Comparison of ENCODE assay signal across 30 cellular contexts in the genomic region with DNA sequence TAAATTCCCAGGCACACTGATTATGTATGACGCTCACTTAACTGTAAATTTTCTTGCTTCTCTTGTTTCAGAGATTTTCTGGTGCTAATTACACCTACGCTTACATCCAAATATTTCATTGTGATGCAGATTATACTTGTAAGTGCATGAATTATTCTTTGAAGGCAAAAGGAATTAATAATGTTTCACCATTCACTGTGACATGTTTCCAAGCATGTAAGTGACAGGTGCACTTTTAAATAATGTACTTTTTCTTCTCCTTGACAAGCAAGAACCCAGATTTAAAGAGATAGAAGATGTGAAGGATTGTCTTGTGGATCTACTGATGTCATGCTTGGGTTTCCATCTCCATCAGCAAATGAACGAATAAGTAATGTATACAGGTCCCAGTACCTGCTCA. TPM values are rescaled to one million over a fixed set of nuclear protein-coding genes. Genes with fewer than 3 reads are reported as not detected.
"Had no signal": no experiment of that assay in that cellular context is flagged by ENCODE, and none has a peak within 500 bp of the region (broad histone marks: within the 10 kb centered on the region; RNA-seq: fewer than 3 reads in every experiment).

No MANE protein-coding gene starts in this region.

- H3K27me3 Mint-ChIP-seq: stimulated activated memory B cell treated with anti-CD40 and anti-IgM and Interleukin-4, amounts not matched to agents 10 μg/mL and 1 μg/mL and 100 μg/mL, for 72 hours; stimulated activated naive B cell treated with anti-CD40 and anti-IgM and Interleukin-4, amounts not matched to agents 10 μg/mL and 1 μg/mL and 100 μg/mL, for 72 hours; stimulated activated naive CD8-positive, alpha-beta T cell treated with anti-CD3 and anti-CD28 coated beads, Interleukin-15, amount 100 ng/mL, for 72 hours had no signal

- H3K36me3 ChIP-seq: stomach, suprapubic skin, thoracic aorta, thyroid gland, tibial artery, tibial nerve, transverse colon, upper lobe of left lung, upper lobe of right lung, uterus, vagina had no signal

- H3K27ac Mint-ChIP-seq: stimulated activated effector memory CD8-positive, alpha-beta T cell treated with anti-CD3 and anti-CD28 coated beads, Interleukin-12 subunit alpha, Interleukin-12 subunit beta, amount 100 ng/mL, for 72 hours; stimulated activated memory B cell treated with anti-CD40 and anti-IgM and Interleukin-4, amounts not matched to agents 10 μg/mL and 1 μg/mL and 100 μg/mL, for 72 hours; stimulated activated naive B cell treated with anti-CD40 and anti-IgM and Interleukin-4, amounts not matched to agents 10 μg/mL and 1 μg/mL and 100 μg/mL, for 72 hours; stimulated activated naive CD8-positive, alpha-beta T cell treated with anti-CD3 and anti-CD28 coated beads, Interleukin-15, amount 100 ng/mL, for 72 hours; stimulated activated naive CD8-positive, alpha-beta T cell treated with anti-CD3 and anti-CD28 coated beads, Interleukin-15, Interleukin-2, amounts not matched to agents 100 ng/mL and 50 ng/mL, for 24 hours; type B pancreatic cell had no signal

- DNase-seq: stimulated activated CD4-positive, alpha-beta T cell treated with anti-CD3 and anti-CD28 coated beads, Interleukin-2, amount 100 ng/mL, for 48 hours; stimulated activated CD4-positive, alpha-beta T cell treated with anti-CD3 and anti-CD28 coated beads, Interleukin-4, amount 100 ng/mL, for 1 hour; stimulated activated CD4-positive, alpha-beta T cell treated with anti-CD3 and anti-CD28 coated beads, Interleukin-4, amount 100 ng/mL, for 24 hours; stimulated activated CD4-positive, alpha-beta T cell treated with anti-CD3 and anti-CD28 coated beads, Interleukin-4, amount 100 ng/mL, for 4 hours; stimulated activated CD8-positive, alpha-beta memory T cell treated with anti-CD3 and anti-CD28 coated beads, Interleukin-4, amount 100 ng/mL, for 48 hours; stimulated activated naive B cell treated with anti-CD40 and anti-IgM and Interleukin-4, amounts not matched to agents 10 μg/mL and 1 μg/mL and 100 μg/mL, for 72 hours; stimulated activated naive CD4-positive, alpha-beta T cell; stimulated activated naive CD4-positive, alpha-beta T cell treated with Interleukin-2 at 50 U/mL for 16 hours; stimulated activated naive CD8-positive, alpha-beta T cell treated with anti-CD3 and anti-CD28 coated beads, Interleukin-15, amount 100 ng/mL, for 72 hours; stimulated activated naive CD8-positive, alpha-beta T cell treated with anti-CD3 and anti-CD28 coated beads, Interleukin-15, Interleukin-2, amounts not matched to agents 100 U/mL and 50 U/mL, for 24 hours; stomach; substantia nigra; testis; thyroid gland; tibial artery; transverse colon; trophoblast cell; upper lobe of left lung; upper lobe of right lung; uterus had no signal

- H3K36me3 Mint-ChIP-seq: stimulated activated effector memory CD8-positive, alpha-beta T cell treated with anti-CD3 and anti-CD28 coated beads, Interleukin-12 subunit alpha, Interleukin-12 subunit beta, amount 100 ng/mL, for 72 hours; stimulated activated memory B cell treated with anti-CD40 and anti-IgM and Interleukin-4, amounts not matched to agents 10 μg/mL and 1 μg/mL and 100 μg/mL, for 72 hours; stimulated activated naive B cell treated with anti-CD40 and anti-IgM and Interleukin-4, amounts not matched to agents 10 μg/mL and 1 μg/mL and 100 μg/mL, for 72 hours; type B pancreatic cell had no signal

- H3K9me3 Mint-ChIP-seq: stimulated activated naive CD8-positive, alpha-beta T cell treated with anti-CD3 and anti-CD28 coated beads, Interleukin-15, amount 100 ng/mL, for 72 hours; stimulated activated naive CD8-positive, alpha-beta T cell treated with anti-CD3 and anti-CD28 coated beads, Interleukin-15, Interleukin-2, amounts not matched to agents 100 ng/mL and 50 ng/mL, for 24 hours; type B pancreatic cell had no signal

- H3K27me3 ChIP-seq: stomach, suprapubic skin, testis, thyroid gland, tibial artery, tibial nerve, transverse colon, upper lobe of left lung, vagina had no signal

- H3K4me1 ChIP-seq: stomach, suprapubic skin, testis, thyroid gland, tibial artery, tibial nerve, transverse colon, upper lobe of left lung, uterus, vagina had no signal

- H3K4me3 Mint-ChIP-seq: stimulated activated effector memory CD8-positive, alpha-beta T cell treated with anti-CD3 and anti-CD28 coated beads, Interleukin-12 subunit alpha, Interleukin-12 subunit beta, amount 100 ng/mL, for 72 hours; stimulated activated memory B cell treated with anti-CD40 and anti-IgM and Interleukin-4, amounts not matched to agents 10 μg/mL and 1 μg/mL and 100 μg/mL, for 72 hours; stimulated activated naive B cell treated with anti-CD40 and anti-IgM and Interleukin-4, amounts not matched to agents 10 μg/mL and 1 μg/mL and 100 μg/mL, for 72 hours; stimulated activated naive CD8-positive, alpha-beta T cell treated with anti-CD3 and anti-CD28 coated beads, Interleukin-15, amount 100 ng/mL, for 72 hours; stimulated activated naive CD8-positive, alpha-beta T cell treated with anti-CD3 and anti-CD28 coated beads, Interleukin-15, Interleukin-2, amounts not matched to agents 100 ng/mL and 50 ng/mL, for 24 hours; type B pancreatic cell had no signal

- H3K27ac ChIP-seq: stomach, suprapubic skin, testis, thoracic aorta, thyroid gland, tibial artery, tibial nerve, transverse colon, upper lobe of left lung, upper lobe of right lung, uterus, vagina had no signal

- H3K4me3 ChIP-seq: stomach, suprapubic skin, testis, thoracic aorta, thyroid gland, tibial artery, tibial nerve, transverse colon, upper lobe of left lung, upper lobe of right lung, uterus, vagina had no signal

- H3K9me3 ChIP-seq: suprapubic skin, testis, thoracic aorta, thyroid gland, transverse colon, upper lobe of right lung, uterus, vagina had no signal

- ATAC-seq: stimulated activated effector memory CD8-positive, alpha-beta T cell treated with anti-CD3 and anti-CD28 coated beads, Interleukin-12 subunit alpha, Interleukin-12 subunit beta, amount 100 ng/mL, for 72 hours; stimulated activated memory B cell treated with anti-CD40 and anti-IgM and Interleukin-4, amounts not matched to agents 10 μg/mL and 1 μg/mL and 100 μg/mL, for 72 hours; stimulated activated naive B cell treated with anti-CD40 and anti-IgM and Interleukin-4, amounts not matched to agents 10 μg/mL and 1 μg/mL and 100 μg/mL, for 72 hours; stimulated activated naive CD8-positive, alpha-beta T cell treated with anti-CD3 and anti-CD28 coated beads, Interleukin-15, amount 100 ng/mL, for 72 hours; stimulated activated naive CD8-positive, alpha-beta T cell treated with anti-CD3 and anti-CD28 coated beads, Interleukin-15, Interleukin-2, amounts not matched to agents 100 U/mL and 50 U/mL, for 24 hours; upper lobe of right lung had no signal

- H3K4me1 Mint-ChIP-seq: stimulated activated effector memory CD8-positive, alpha-beta T cell treated with anti-CD3 and anti-CD28 coated beads, Interleukin-12 subunit alpha, Interleukin-12 subunit beta, amount 100 ng/mL, for 72 hours; stimulated activated memory B cell treated with anti-CD40 and anti-IgM and Interleukin-4, amounts not matched to agents 10 μg/mL and 1 μg/mL and 100 μg/mL, for 72 hours; stimulated activated naive B cell treated with anti-CD40 and anti-IgM and Interleukin-4, amounts not matched to agents 10 μg/mL and 1 μg/mL and 100 μg/mL, for 72 hours; stimulated activated naive CD8-positive, alpha-beta T cell treated with anti-CD3 and anti-CD28 coated beads, Interleukin-15, amount 100 ng/mL, for 72 hours had no signal

RNA-seq across cellular contexts. Expression of a gene that starts 47.3 kb away (rescaled TPM):
- total RNA-seq: subcutaneous adipose tissue, suprapubic skin, thoracic aorta, thyroid gland, tibial nerve, upper lobe of right lung, ureter had no signal
- polyA plus RNA-seq: stomach had no signal
